Comparison of ENCODE assay signal across 19 cellular contexts in the genomic region with DNA sequence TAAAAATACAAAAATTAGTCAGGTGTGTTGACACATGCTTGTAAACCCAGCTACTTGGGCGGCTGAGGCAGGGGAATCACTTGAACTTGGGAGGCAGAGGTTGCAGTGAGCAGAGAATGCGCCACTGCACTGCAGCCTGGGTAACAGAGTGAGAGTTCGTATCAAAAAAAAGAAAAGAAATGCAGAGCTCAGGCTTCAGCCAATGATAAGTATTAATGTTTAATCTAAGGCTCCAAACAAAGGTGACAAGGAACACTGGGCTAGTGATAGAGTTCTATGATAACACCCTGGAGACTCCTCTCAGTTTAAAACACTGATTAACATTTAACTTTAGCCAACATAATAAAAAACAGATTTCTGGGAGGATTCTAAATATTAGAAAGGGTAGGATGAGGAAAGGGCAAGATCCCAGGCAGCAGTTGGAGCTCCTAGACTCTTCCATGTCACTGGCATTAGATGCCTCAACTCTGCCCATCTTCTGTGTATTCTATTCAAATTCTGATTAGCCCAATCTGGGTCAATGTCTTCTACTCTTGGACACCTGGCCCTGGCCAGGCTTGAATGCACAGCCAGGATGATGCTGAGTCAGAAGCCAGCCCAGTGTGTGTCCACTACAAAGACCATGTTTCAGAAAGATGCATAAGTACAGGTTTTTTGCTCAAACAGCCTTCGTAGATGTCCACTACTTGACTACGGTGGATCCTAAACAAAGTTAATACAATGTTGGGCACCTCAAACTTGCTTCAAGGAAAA.
DNase-seq lines count a peak whose midpoint lies in the region; ATAC-seq and TF ChIP-seq lines count a peak whose summit lies in the region.
"Had no signal": no experiment of that assay in that cellular context is flagged by ENCODE, and none has a peak within 500 bp of the region (broad histone marks: within the 10 kb centered on the region; RNA-seq: fewer than 3 reads in every experiment).

No MANE protein-coding gene starts in this region.

- H3K27me3 Mint-ChIP-seq in activated CD4-positive, alpha-beta T cell treated with anti-CD3 and anti-CD28 coated beads, Interleukin-2, amount 10 ng/mL, durations not matched to agents 24 days and 14 days, result peaks cover 5% of the 10 kb centered on the region
- H3K27me3 Mint-ChIP-seq in nephron (ENCODE audit: low read depth) (peaks cover 4% of the 10 kb centered on the region), type B pancreatic cell (no peaks in the 10 kb centered on the region)

- H3K9me3 Mint-ChIP-seq in activated CD4-positive, alpha-beta T cell treated with anti-CD3 and anti-CD28 coated beads, Interleukin-2, amount 10 ng/mL, durations not matched to agents 24 days and 14 days, result peaks cover 5% of the 10 kb centered on the region
- H3K9me3 Mint-ChIP-seq in nephron, result peaks cover 4% of the 10 kb centered on the region
- peaks cover 14% of the 10 kb centered on the region for H3K9me3 Mint-ChIP-seq in type B pancreatic cell

- H3K4me1 Mint-ChIP-seq in activated CD4-positive, alpha-beta T cell treated with anti-CD3 and anti-CD28 coated beads, Interleukin-2, amount 10 ng/mL, durations not matched to agents 24 days and 14 days, result no peaks in the 10 kb centered on the region
- no peaks in the 10 kb centered on the region for H3K4me1 Mint-ChIP-seq in nephron
- peaks cover 14% of the 10 kb centered on the region for H3K4me1 Mint-ChIP-seq in type B pancreatic cell (ENCODE audit: unreplicated experiment)

- no peak overlapping the region for H3K4me3 Mint-ChIP-seq in activated CD4-positive, alpha-beta T cell treated with anti-CD3 and anti-CD28 coated beads, Interleukin-2, amount 10 ng/mL, durations not matched to agents 24 days and 14 days
- H3K4me3 Mint-ChIP-seq in nephron (no peak overlapping the region), type B pancreatic cell (no peak overlapping the region)
- H3K4me3 Mint-ChIP-seq: CD4-positive, alpha-beta memory T cell had no signal

- no peak overlapping the region for H3K27ac Mint-ChIP-seq in activated CD4-positive, alpha-beta T cell treated with anti-CD3 and anti-CD28 coated beads, Interleukin-2, amount 10 ng/mL, durations not matched to agents 24 days and 14 days
- peak overlapping the region; percentile 4 to 70 (median 62) for H3K27ac Mint-ChIP-seq in nephron
- peak overlapping the region; percentile 34 for H3K27ac Mint-ChIP-seq in type B pancreatic cell

- ATAC-seq in left lobe of liver (peak; percentile 17), GM21423 (IDR thresholded peaks at IDR 0.05; ENCODE audit: unreplicated experiment) (no peak)
- ATAC-seq: HCT116, K562 had no signal

- intact Hi-C loops in activated CD4-positive, alpha-beta T cell treated with anti-CD3 and anti-CD28 coated beads, Interleukin-2, amount 10 ng/mL, durations not matched to agents 24 days and 14 days (cut with micrococcal nuclease), result no loop called here

- no peaks in the 10 kb centered on the region for H3K36me3 Mint-ChIP-seq in activated CD4-positive, alpha-beta T cell treated with anti-CD3 and anti-CD28 coated beads, Interleukin-2, amount 10 ng/mL, durations not matched to agents 24 days and 14 days (ENCODE audit: low read depth)
- no peaks in the 10 kb centered on the region for H3K36me3 Mint-ChIP-seq in nephron (ENCODE audit: low read depth)
- no peaks in the 10 kb centered on the region for H3K36me3 Mint-ChIP-seq in type B pancreatic cell
- H3K36me3 Mint-ChIP-seq: CD4-positive, alpha-beta memory T cell had no signal

- DNase-seq in activated CD4-positive, alpha-beta T cell treated with anti-CD3 and anti-CD28 coated beads, Interleukin-2, amount 10 ng/mL, durations not matched to agents 24 days and 14 days, result peak; percentile 34
- no peak for DNase-seq in activated CD4-positive, alpha-beta T cell treated with anti-CD3 and anti-CD28 coated beads, Interleukin-2, amount 50 U/mL, for 4 hours
- DNase-seq in left lobe of liver (ENCODE audit: low spot score), result no peak
- DNase-seq in type B pancreatic cell (ENCODE audit: extremely low spot score, unreplicated experiment), result no peak
- DNase-seq in activated T-cell treated with anti-CD3 and anti-CD28 coated beads, Interleukin-2, amount 50 U/mL, for 1 hour, result no peak
- DNase-seq in AG08396 (ENCODE audit: low spot score), result no peak
- DNase-seq: ACHN; CD4-positive, alpha-beta memory T cell; MG63; NCI-H1092; NCI-H1436 treated with DMSO at 0.1 percent for 48 hours; NCI-H1930; NCI-H2227 treated with DMSO at 0.1 percent for 48 hours; NCI-H510A; SHP77 had no signal

- TF ChIP-seq CTCF in nephron (IDR thresholded peaks at IDR 0.05; ENCODE audit: unreplicated experiment in 3 of 3), result no peak
- no peak for TF ChIP-seq CTCF in type B pancreatic cell (conservative IDR thresholded peaks at IDR 0.05)
